25 cellular contexts compared by ENCODE assay signal in the genomic region with DNA sequence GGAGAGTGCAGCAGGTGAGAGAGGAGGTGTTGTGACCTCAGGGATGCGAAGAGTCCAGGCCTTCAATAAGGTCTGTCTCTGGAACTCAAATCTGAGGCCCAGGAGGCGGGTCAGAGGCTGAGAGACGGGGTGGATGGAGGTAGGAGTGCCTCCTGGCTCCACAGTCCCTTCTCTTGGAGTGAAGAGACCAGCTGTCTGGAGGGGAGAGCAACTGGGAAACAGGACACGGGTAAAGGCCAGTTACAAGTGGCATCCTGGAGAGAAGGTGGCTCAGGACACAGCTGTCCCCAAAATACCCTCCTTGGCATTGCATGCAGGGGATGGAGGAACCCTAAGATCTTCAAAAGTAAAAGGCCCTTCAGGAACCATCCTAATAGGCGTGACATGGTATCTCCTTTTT.
"Had no signal": no experiment of that assay in that cellular context is flagged by ENCODE, and none has a peak within 500 bp of the region (broad histone marks: within the 10 kb centered on the region; RNA-seq: fewer than 3 reads in every experiment).

No MANE protein-coding gene starts in this region.

- H3K27me3 Mint-ChIP-seq: naive thymus-derived CD4-positive, alpha-beta T cell; natural killer cell treated with Interleukin-12 subunit alpha and Interleukin-12 subunit beta and Interleukin-15 and Interleukin-18, amount 100 ng/mL, for 72 hours; stimulated activated memory B cell treated with anti-CD40 and anti-IgM and Interleukin-4, amounts not matched to agents 10 μg/mL and 1 μg/mL and 100 μg/mL, for 72 hours; stimulated activated naive CD8-positive, alpha-beta T cell treated with anti-CD3 and anti-CD28 coated beads, Interleukin-15, amount 100 ng/mL, for 72 hours had no signal

- H3K4me1 Mint-ChIP-seq: mesothelial cell of epicardium had no signal

- H3K4me1 ChIP-seq: pancreas, right atrium auricular region, right lobe of liver, tibial nerve, uterus had no signal

- H3K36me3 Mint-ChIP-seq: immature natural killer cell; mesothelial cell of epicardium; natural killer cell treated with Interleukin-12 subunit alpha and Interleukin-12 subunit beta and Interleukin-15 and Interleukin-18, amount 100 ng/mL, for 72 hours; stimulated activated memory B cell treated with anti-CD40 and anti-IgM and Interleukin-4, amounts not matched to agents 10 μg/mL and 1 μg/mL and 100 μg/mL, for 72 hours; type B pancreatic cell had no signal

- H3K27me3 ChIP-seq: pancreas, right atrium auricular region, right lobe of liver, tibial nerve, uterus had no signal

- H3K36me3 ChIP-seq: pancreas, right atrium auricular region, right lobe of liver, tibial nerve, uterus had no signal

- H3K4me3 Mint-ChIP-seq: immature natural killer cell; mesothelial cell of epicardium; naive thymus-derived CD4-positive, alpha-beta T cell; natural killer cell treated with Interleukin-12 subunit alpha and Interleukin-12 subunit beta and Interleukin-15 and Interleukin-18, amount 100 ng/mL, for 72 hours; stimulated activated memory B cell treated with anti-CD40 and anti-IgM and Interleukin-4, amounts not matched to agents 10 μg/mL and 1 μg/mL and 100 μg/mL, for 72 hours; stimulated activated naive CD8-positive, alpha-beta T cell treated with anti-CD3 and anti-CD28 coated beads, Interleukin-15, amount 100 ng/mL, for 72 hours; type B pancreatic cell had no signal

- H3K9me3 Mint-ChIP-seq: immature natural killer cell; mesothelial cell of epicardium; naive thymus-derived CD4-positive, alpha-beta T cell; natural killer cell treated with Interleukin-12 subunit alpha and Interleukin-12 subunit beta and Interleukin-15 and Interleukin-18, amount 100 ng/mL, for 72 hours; stimulated activated memory B cell treated with anti-CD40 and anti-IgM and Interleukin-4, amounts not matched to agents 10 μg/mL and 1 μg/mL and 100 μg/mL, for 72 hours; stimulated activated naive CD8-positive, alpha-beta T cell treated with anti-CD3 and anti-CD28 coated beads, Interleukin-15, amount 100 ng/mL, for 72 hours; type B pancreatic cell had no signal

- DNase-seq: hypothalamus; immature natural killer cell; kidney; left colon; left ventricle myocardium inferior; mesendoderm; naive thymus-derived CD4-positive, alpha-beta T cell; pancreas; right lobe of liver; stimulated activated CD4-positive, alpha-beta T cell treated with anti-CD3 and anti-CD28 coated beads, Interleukin-12 subunit alpha, Interleukin-12 subunit beta, amount 100 ng/mL, for 4 hours; stimulated activated CD4-positive, alpha-beta T cell treated with anti-CD3 and anti-CD28 coated beads, Interleukin-15, amount 100 ng/mL, for 24 hours; stimulated activated CD4-positive, alpha-beta T cell treated with anti-CD3 and anti-CD28 coated beads, Interleukin-2, amount 100 ng/mL, for 24 hours; stimulated activated CD4-positive, alpha-beta T cell treated with anti-CD3 and anti-CD28 coated beads, Interleukin-4, amount 100 ng/mL, for 1 hour; stimulated activated naive CD4-positive, alpha-beta T cell treated with Interleukin-2 at 50 U/mL for 16 hours; stimulated activated naive CD8-positive, alpha-beta T cell treated with anti-CD3 and anti-CD28 coated beads, Interleukin-15, amount 100 ng/mL, for 72 hours; substantia nigra; uterus had no signal

- H3K4me3 ChIP-seq: left ventricle myocardium inferior, lung, pancreas, right atrium auricular region, right lobe of liver, skin epidermis, tibial nerve, uterus had no signal

- H3K9me3 ChIP-seq: left ventricle myocardium inferior, pancreas, right atrium auricular region, right lobe of liver, tibial nerve, uterus had no signal

- H3K27ac ChIP-seq: left ventricle myocardium inferior, pancreas, right atrium auricular region, right lobe of liver, skin epidermis, tibial nerve, uterus had no signal

- ATAC-seq: left colon; naive thymus-derived CD4-positive, alpha-beta T cell; natural killer cell treated with Interleukin-12 subunit alpha and Interleukin-12 subunit beta and Interleukin-15 and Interleukin-18, amount 100 ng/mL, for 72 hours; pancreas; stimulated activated memory B cell treated with anti-CD40 and anti-IgM and Interleukin-4, amounts not matched to agents 10 μg/mL and 1 μg/mL and 100 μg/mL, for 72 hours; stimulated activated naive CD8-positive, alpha-beta T cell treated with anti-CD3 and anti-CD28 coated beads, Interleukin-15, amount 100 ng/mL, for 72 hours had no signal

- H3K27ac Mint-ChIP-seq: mesothelial cell of epicardium; stimulated activated memory B cell treated with anti-CD40 and anti-IgM and Interleukin-4, amounts not matched to agents 10 μg/mL and 1 μg/mL and 100 μg/mL, for 72 hours; type B pancreatic cell had no signal
